In genomic region chr11:6234314-6235031, GRCh38 we compare ENCODE assay signal across 8 cellular contexts. TPM values are rescaled to one million over a fixed set of nuclear protein-coding genes. Genes with fewer than 3 reads are reported as not detected.
DNase-seq lines count a peak whose midpoint lies in the region; ATAC-seq and TF ChIP-seq lines count a peak whose summit lies in the region.

TSS of gene FHIP1B (minus strand) at chr11:6234636. CDS start at chr11:6224516, 10,120 bp downstream.

- intact Hi-C loops in activated CD4-positive, alpha-beta T cell treated with anti-CD3 and anti-CD28 coated beads for 36 hours (cut with DNase I, micrococcal nuclease), result loop anchor here (1.0 to 10.0 kb wide), 16 partner anchors 86 to 1752 kb away; partner anchors contain the start of genes APBB1 (in 2 of the 2), ARFIP2 (in 2 of the 2), SMPD1 (in 2 of the 2) and TIMM10B (in 2 of the 2)

- no peaks in the 10 kb centered on the region for H3K36me3 ChIP-seq in kidney epithelial cell (ENCODE audit: control insufficient read depth, insufficient read depth, low read length)

- peaks cover 40% of the 10 kb centered on the region for H3K4me1 Mint-ChIP-seq in activated CD4-positive, alpha-beta T cell treated with anti-CD3 and anti-CD28 coated beads for 36 hours

- CTCF ChIA-PET in activated CD4-positive, alpha-beta T cell treated with anti-CD3 and anti-CD28 coated beads for 36 hours (lab: Charles Lee), result interaction anchor here (0.6 to 1.6 kb wide), 7 partner anchors 16 to 247 kb away, joined by 3 to 4 read pairs (median 4); partner anchors contain the start of gene TIMM10B

- POLR2A ChIA-PET in activated CD4-positive, alpha-beta T cell treated with anti-CD3 and anti-CD28 coated beads for 36 hours (lab: Charles Lee), result interaction anchor here (1.0 to 1.3 kb wide), 2 partner anchors 168 to 247 kb away, joined by 3 read pairs; partner anchors contain the start of gene TIMM10B

- H3K36me3 Mint-ChIP-seq in activated CD4-positive, alpha-beta T cell treated with anti-CD3 and anti-CD28 coated beads for 36 hours (ENCODE audit: low read depth), result no peaks in the 10 kb centered on the region

- DNase-seq in AG20443 (ENCODE audit: low spot score) (peak; percentile 97), NCI-H510A treated with DMSO at 0.1 percent for 48 hours (lab: John Stamatoyannopoulos, UW) (peak; percentile 99), choroid plexus epithelial cell (ENCODE audit: low read depth) (peak; percentile 100), kidney epithelial cell (ENCODE audit: low read depth) (peak; percentile 97)
- DNase-seq in activated CD4-positive, alpha-beta T cell treated with anti-CD3 and anti-CD28 coated beads for 36 hours, result peak; percentile 100
- peak; percentile 94 to 98 for DNase-seq in stimulated activated CD4-positive, alpha-beta T cell treated with anti-CD3 and anti-CD28 coated beads, Interleukin-1b, Interleukin-23, amount 100 ng/mL, for 1 hour (ENCODE audit: low read depth in 2 of 2)

- peak; percentile 98 for ATAC-seq in HG03439 (IDR thresholded peaks at IDR 0.05; ENCODE audit: unreplicated experiment)
- ATAC-seq in activated CD4-positive, alpha-beta T cell treated with anti-CD3 and anti-CD28 coated beads for 36 hours, result peak; percentile 95

- no peaks in the 10 kb centered on the region for H3K27me3 ChIP-seq in kidney epithelial cell (ENCODE audit: control insufficient read depth, insufficient read depth, low read length)

- no peak for TF ChIP-seq CTCF in choroid plexus epithelial cell (conservative IDR thresholded peaks at IDR 0.05; ENCODE audit: low read depth, low read length)
- TF ChIP-seq CTCF in kidney epithelial cell (IDR thresholded peaks at IDR 0.05; ENCODE audit: insufficient read depth, low read length, poor library complexity, severe bottlenecking), result no peak

- TF ChIP-seq POLR2A in GM19193 (IDR thresholded peaks at IDR 0.05; ENCODE audit: extremely low read depth, insufficient read depth, insufficient read length), result peak; percentile 63

- no peaks in the 10 kb centered on the region for H3K9me3 Mint-ChIP-seq in activated CD4-positive, alpha-beta T cell treated with anti-CD3 and anti-CD28 coated beads for 36 hours (ENCODE audit: low read depth)

- H3K4me3 ChIP-seq in choroid plexus epithelial cell (ENCODE audit: low read depth, low read length) (peak within 1 kb of the TSS; percentile 87), kidney epithelial cell (ENCODE audit: low read depth, low read length) (peak within 1 kb of the TSS; percentile 89)

- H3K27ac Mint-ChIP-seq in activated CD4-positive, alpha-beta T cell treated with anti-CD3 and anti-CD28 coated beads for 36 hours, result peak within 1 kb of the TSS; percentile 93

- no peaks in the 10 kb centered on the region for H3K27me3 Mint-ChIP-seq in activated CD4-positive, alpha-beta T cell treated with anti-CD3 and anti-CD28 coated beads for 36 hours

- H3K4me3 Mint-ChIP-seq in activated CD4-positive, alpha-beta T cell treated with anti-CD3 and anti-CD28 coated beads for 36 hours, result peak within 1 kb of the TSS; percentile 95

RNA-seq across cellular contexts. Expression of gene FHIP1B, which starts in this region (rescaled TPM):
- 10 to 100 TPM; 17.0 to 17.1 TPM for total RNA-seq in activated CD4-positive, alpha-beta T cell treated with anti-CD3 and anti-CD28 coated beads for 36 hours
- 33.0 and 34.0 TPM in 2 replicates for total RNA-seq in kidney epithelial cell

Comparison
In these comparisons a context has a peak if more than half of its experiments do, and no peak if none do; other contexts are left out.
1. Peak in every context shown above with its lines: DNase-seq, ATAC-seq and H3K4me3 ChIP-seq.